12 cellular contexts compared by ENCODE assay signal in the genomic region with DNA sequence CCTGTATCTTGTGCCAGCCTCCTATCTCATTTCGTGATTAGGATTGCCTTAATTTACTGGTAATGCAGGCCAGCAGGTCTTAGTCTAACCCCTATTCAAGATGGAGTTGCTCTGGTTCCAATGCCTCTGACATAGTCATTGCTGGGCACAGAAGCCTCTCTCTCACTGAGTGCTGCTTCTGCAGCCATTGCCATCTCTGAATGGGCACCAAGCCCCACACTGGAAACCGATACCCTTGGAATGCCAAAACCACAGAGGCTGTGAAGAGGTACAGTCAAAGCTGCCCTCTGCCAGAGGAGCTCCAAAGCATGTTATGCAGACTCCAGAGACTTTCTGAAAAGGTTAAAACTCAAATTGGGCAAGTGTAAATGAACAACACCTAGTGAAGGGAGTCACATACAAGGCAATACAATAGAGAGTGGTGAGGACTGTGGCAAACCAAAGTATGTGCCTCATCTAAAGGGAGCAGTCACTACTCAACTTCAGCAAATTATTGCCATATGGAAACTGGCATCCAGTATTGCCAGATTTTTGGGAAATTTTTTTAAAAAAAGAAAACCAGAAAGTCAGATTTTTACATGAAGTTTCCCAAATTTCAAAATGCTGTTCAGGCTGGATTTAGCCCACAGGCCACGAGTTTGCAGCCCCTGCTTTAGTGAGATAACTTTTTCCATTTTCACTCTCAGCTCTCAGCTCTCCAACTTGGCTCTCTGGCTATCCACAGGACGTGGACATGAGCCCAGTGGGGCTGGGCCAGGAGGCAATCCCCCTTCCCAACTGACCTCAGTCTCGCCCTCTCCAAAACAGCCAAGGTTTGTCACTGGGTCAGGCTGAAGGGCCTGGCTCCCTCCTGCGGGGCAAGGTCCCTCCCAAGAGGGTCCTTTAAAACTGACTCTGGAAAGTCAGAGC. TPM values are rescaled to one million over a fixed set of nuclear protein-coding genes. Genes with fewer than 3 reads are reported as not detected.
DNase-seq lines count a peak whose midpoint lies in the region; ATAC-seq and TF ChIP-seq lines count a peak whose summit lies in the region.
"Had no signal": no experiment of that assay in that cellular context is flagged by ENCODE, and none has a peak within 500 bp of the region (broad histone marks: within the 10 kb centered on the region; RNA-seq: fewer than 3 reads in every experiment).

No MANE protein-coding gene starts in this region.

- H3K9ac ChIP-seq in liver (ENCODE audit: low read depth in 1 of 2, low read length in 2 of 2): no peak overlapping the region

- no peak for TF ChIP-seq POLR2A in right lobe of liver (IDR thresholded peaks at IDR 0.05)

- H3K4me3 ChIP-seq in liver (ENCODE audit: low read depth in 1 of 3, low read length in 3 of 3) (no peak overlapping the region), right lobe of liver (no peak overlapping the region), left ventricle myocardium inferior (no peak overlapping the region), coronary artery (no peak overlapping the region)
- H3K4me3 ChIP-seq: mucosa of descending colon had no signal

- no peak for ATAC-seq in right lobe of liver
- ATAC-seq in sciatic nerve: peak; percentile 57
- ATAC-seq: mucosa of descending colon had no signal

- DNase-seq in right lobe of liver: no peak
- DNase-seq in left ventricle myocardium inferior: peak; percentile 65
- DNase-seq in sciatic nerve (ENCODE audit: low spot score): peak; percentile 77
- DNase-seq in coronary artery (ENCODE audit: low spot score): no peak
- DNase-seq in NCI-H226: no peak
- DNase-seq in NCI-H1930 (lab: John Stamatoyannopoulos, UW): no peak
- DNase-seq in MV-4-11 (lab: John Stamatoyannopoulos, UW): no peak
- DNase-seq: activated naive CD4-positive, alpha-beta T cell treated with anti-CD3 and anti-CD28 coated beads for 36 hours; erythroblast; mucosa of descending colon; NCI-H1436 had no signal

- WGBS in liver: 74% methylated on average over 6 of the region's 6 CpGs
- 53% methylated on average over 4 of the region's 6 CpGs for WGBS in right lobe of liver (ENCODE audit: insufficient coverage, low coverage, low lambda C conversion rate, missing lambda C conversion rate)

- H3K4me1 ChIP-seq in liver (ENCODE audit: control insufficient read depth in 4 of 4, insufficient read depth in 4 of 4, low read length in 3 of 4) (peaks cover 0 to 14% (median 3%) of the 10 kb centered on the region in 4 donors), right lobe of liver (peaks cover 0 to 6% (median 0%) of the 10 kb centered on the region in 4 donors), left ventricle myocardium inferior (peaks cover 46% of the 10 kb centered on the region)

- intact Hi-C loops in right lobe of liver (cut with DNase I): no loop called here
- intact Hi-C loops in left ventricle myocardium inferior (cut with micrococcal nuclease): no loop called here
- intact Hi-C loops in sciatic nerve (cut with DNase I): no loop called here

- TF ChIP-seq CTCF in liver (IDR thresholded peaks at IDR 0.05; ENCODE audit: low read depth, low read length, missing input control): no peak
- TF ChIP-seq CTCF in right lobe of liver (IDR thresholded peaks at IDR 0.05): no peak
- no peak for TF ChIP-seq CTCF in left ventricle myocardium inferior (IDR thresholded peaks at IDR 0.05; ENCODE audit: borderline replicate concordance)
- no peak for TF ChIP-seq CTCF in coronary artery (IDR thresholded peaks at IDR 0.05)

- TF ChIP-seq RAD21 in liver (IDR thresholded peaks at IDR 0.05): no peak

- H3K9me3 ChIP-seq in liver (ENCODE audit: control insufficient read depth in 4 of 4, low read length in 3 of 4) (no peaks in the 10 kb centered on the region), right lobe of liver (no peaks in the 10 kb centered on the region), left ventricle myocardium inferior (replicated peaks) (no peaks in the 10 kb centered on the region)
- H3K9me3 ChIP-seq: mucosa of descending colon had no signal

- no peaks in the 10 kb centered on the region for H3K36me3 ChIP-seq in liver (ENCODE audit: control insufficient read depth in 4 of 4, insufficient read depth in 3 of 4, low read depth in 1 of 4, low read length in 3 of 4)
- no peaks in the 10 kb centered on the region for H3K36me3 ChIP-seq in right lobe of liver
- no peaks in the 10 kb centered on the region for H3K36me3 ChIP-seq in left ventricle myocardium inferior

- no peak overlapping the region for H3K27ac ChIP-seq in liver (ENCODE audit: low read depth in 1 of 2, low read length in 2 of 2)
- H3K27ac ChIP-seq in right lobe of liver: no peak overlapping the region
- H3K27ac ChIP-seq in left ventricle myocardium inferior (replicated peaks): peak overlapping the region; percentile 91
- peak overlapping the region in 1 of 2 donors; percentile 87 for H3K27ac ChIP-seq in coronary artery

- H3K27me3 ChIP-seq in liver (ENCODE audit: control insufficient read depth in 4 of 4, insufficient read depth in 4 of 4, low read length in 3 of 4): peaks cover 0 to 9% (median 3%) of the 10 kb centered on the region in 4 donors
- H3K27me3 ChIP-seq in right lobe of liver: no peaks in the 10 kb centered on the region
- H3K27me3 ChIP-seq in left ventricle myocardium inferior (ENCODE audit: low read depth): peaks cover 45% of the 10 kb centered on the region

TF ChIP-seq in liver, 16 proteins besides CTCF, POLR2A, EP300 and RAD21:
- TF ChIP-seq JUND (IDR thresholded peaks at IDR 0.05) (no peak), NR2F2 (IDR thresholded peaks at IDR 0.05) (peak; percentile 18)

RNA-seq across cellular contexts. Expression of a gene that starts 2.1 kb away (rescaled TPM):
- 1 to 10 TPM; 4.6 to 6.3 TPM for total RNA-seq in liver
- 1 to 10 TPM; 2.8 to 6.0 TPM for polyA plus RNA-seq in liver
- 10 to 100 TPM in 2 of 6 experiments, 1 to 10 TPM in 4; 4.8 to 13.2 (median 6.7) TPM for total RNA-seq in right lobe of liver
- total RNA-seq in left ventricle myocardium inferior: 87.4 TPM
- total RNA-seq in sciatic nerve: 193 TPM
- total RNA-seq: activated naive CD4-positive, alpha-beta T cell treated with anti-CD3 and anti-CD28 coated beads for 36 hours had no signal

RNA-seq across cellular contexts. Expression of a gene that starts 32.0 kb away (rescaled TPM):
- total RNA-seq in liver (1 to 10 TPM; 4.1 to 4.2 TPM), right lobe of liver (1 to 10 TPM; 1.8 to 5.1 (median 2.7) TPM), left ventricle myocardium inferior (6.9 TPM), sciatic nerve (54.0 TPM)
- 1 to 10 TPM in 1 of 2 donors, under 1 TPM in 1; 0.96 to 1.2 TPM for polyA plus RNA-seq in liver

Comparison
In these comparisons a context has a peak if more than half of its experiments do, and no peak if none do; other contexts are left out.
1. DNase-seq: peak in left ventricle myocardium inferior (single experiment) and sciatic nerve (single experiment); none in right lobe of liver (0 of 3), coronary artery (single experiment), NCI-H226 (single experiment), NCI-H1930 (0 of 2) and MV-4-11 (single experiment).